Comparison of ENCODE assay signal across 17 cellular contexts in genomic region chr11:12434255-12434654, GRCh38. TPM values are rescaled to one million over a fixed set of nuclear protein-coding genes. Genes with fewer than 3 reads are reported as not detected.
A peak's percentile ranks its signal among the peaks of the same experiment; 100 is the strongest.
DNase-seq lines count a peak whose midpoint lies in the region; ATAC-seq and TF ChIP-seq lines count a peak whose summit lies in the region.
"Had no signal": no experiment of that assay in that cellular context is flagged by ENCODE, and none has a peak within 500 bp of the region (broad histone marks: within the 10 kb centered on the region; RNA-seq: fewer than 3 reads in every experiment).

No MANE protein-coding gene starts in this region.

- no peaks in the 10 kb centered on the region for H3K9me3 ChIP-seq in Peyer's patch
- H3K9me3 ChIP-seq in ectodermal cell (ENCODE audit: control insufficient read depth, low read length), result no peaks in the 10 kb centered on the region
- no peaks in the 10 kb centered on the region for H3K9me3 ChIP-seq in muscle layer of colon (ENCODE audit: low read length)
- no peaks in the 10 kb centered on the region for H3K9me3 ChIP-seq in thyroid gland

- H3K9ac ChIP-seq in muscle layer of colon (ENCODE audit: low read length), result peak overlapping the region; percentile 30

- WGBS in ectodermal cell, 2 experiments, result 86% methylated on average over 5 of the region's 5 CpGs
- 89 to 98% methylated on average over 5 of the region's 5 CpGs for WGBS in thyroid gland, 2 donors

- no peak overlapping the region for H3K4me3 Mint-ChIP-seq in activated T-helper 1 cell treated with anti-CD3 and anti-CD28 coated beads, Interleukin-12 subunit alpha, Interleukin-12 subunit beta, Interleukin-2, Interleukin-4 antibody, amounts not matched to agents 30 ng/mL and 10 ng/mL and 1 ng/mL, durations not matched to agents 14 hours and 24 hours and 36 hours
- H3K4me3 Mint-ChIP-seq: activated T-helper 17 cell treated with anti-CD3 and anti-CD28 coated beads, Interleukin-2, amount 50 U/mL, for 72 hours; CD14-positive monocyte; memory B cell had no signal

- no peaks in the 10 kb centered on the region for H3K4me1 Mint-ChIP-seq in activated T-helper 1 cell treated with anti-CD3 and anti-CD28 coated beads, Interleukin-12 subunit alpha, Interleukin-12 subunit beta, Interleukin-2, Interleukin-4 antibody, amounts not matched to agents 30 ng/mL and 10 ng/mL and 1 ng/mL, durations not matched to agents 14 hours and 24 hours and 36 hours (ENCODE audit: low read depth)
- H3K4me1 Mint-ChIP-seq: activated T-helper 17 cell treated with anti-CD3 and anti-CD28 coated beads, Interleukin-2, amount 50 U/mL, for 72 hours; CD14-positive monocyte; memory B cell had no signal

- no peak overlapping the region for H3K27ac Mint-ChIP-seq in activated T-helper 1 cell treated with anti-CD3 and anti-CD28 coated beads, Interleukin-12 subunit alpha, Interleukin-12 subunit beta, Interleukin-2, Interleukin-4 antibody, amounts not matched to agents 30 ng/mL and 10 ng/mL and 1 ng/mL, durations not matched to agents 14 hours and 24 hours and 36 hours
- H3K27ac Mint-ChIP-seq: activated T-helper 17 cell treated with anti-CD3 and anti-CD28 coated beads, Interleukin-2, amount 50 U/mL, for 72 hours; CD14-positive monocyte; memory B cell had no signal

- intact Hi-C loops in thyroid gland (cut with DNase I), result no loop called here
- intact Hi-C loops in activated T-helper 1 cell treated with anti-CD3 and anti-CD28 coated beads, Interleukin-12 subunit alpha, Interleukin-12 subunit beta, Interleukin-2, Interleukin-4 antibody, amounts not matched to agents 30 ng/mL and 10 ng/mL and 1 ng/mL, durations not matched to agents 14 hours and 24 hours and 36 hours (cut with micrococcal nuclease), result no loop called here

- no peaks in the 10 kb centered on the region for H3K36me3 Mint-ChIP-seq in activated T-helper 1 cell treated with anti-CD3 and anti-CD28 coated beads, Interleukin-12 subunit alpha, Interleukin-12 subunit beta, Interleukin-2, Interleukin-4 antibody, amounts not matched to agents 30 ng/mL and 10 ng/mL and 1 ng/mL, durations not matched to agents 14 hours and 24 hours and 36 hours (ENCODE audit: low read depth)
- H3K36me3 Mint-ChIP-seq: CD14-positive monocyte, memory B cell had no signal

- H3K4me3 ChIP-seq in Peyer's patch (no peak overlapping the region), ectodermal cell (ENCODE audit: insufficient read depth, low read depth, low read length) (no peak overlapping the region), muscle layer of colon (ENCODE audit: low read depth in 1 of 2, low read length in 2 of 2) (no peak overlapping the region), thyroid gland (replicated peaks in 1 of 3) (no peak overlapping the region)

- ATAC-seq in HG02973 (IDR thresholded peaks at IDR 0.05; ENCODE audit: unreplicated experiment), result no peak
- ATAC-seq: activated T-helper 17 cell treated with anti-CD3 and anti-CD28 coated beads, Interleukin-2, amount 50 U/mL, for 72 hours had no signal

- H3K36me3 ChIP-seq in Peyer's patch (no peaks in the 10 kb centered on the region), ectodermal cell (ENCODE audit: control insufficient read depth, insufficient read depth, low read length) (no peaks in the 10 kb centered on the region), muscle layer of colon (ENCODE audit: insufficient read depth, low read length) (no peaks in the 10 kb centered on the region), thyroid gland (no peaks in the 10 kb centered on the region)

- H3K27me3 ChIP-seq in Peyer's patch, result no peaks in the 10 kb centered on the region
- H3K27me3 ChIP-seq in ectodermal cell (ENCODE audit: control insufficient read depth, insufficient read depth, low read length, poor library complexity, severe bottlenecking), result no peaks in the 10 kb centered on the region
- no peaks in the 10 kb centered on the region for H3K27me3 ChIP-seq in muscle layer of colon (ENCODE audit: control insufficient read depth in 1 of 2, insufficient read depth in 2 of 2, low read length in 2 of 2)
- H3K27me3 ChIP-seq in thyroid gland, result no peaks in the 10 kb centered on the region

- H3K9me3 Mint-ChIP-seq in activated T-helper 1 cell treated with anti-CD3 and anti-CD28 coated beads, Interleukin-12 subunit alpha, Interleukin-12 subunit beta, Interleukin-2, Interleukin-4 antibody, amounts not matched to agents 30 ng/mL and 10 ng/mL and 1 ng/mL, durations not matched to agents 14 hours and 24 hours and 36 hours, result no peaks in the 10 kb centered on the region
- H3K9me3 Mint-ChIP-seq: activated T-helper 17 cell treated with anti-CD3 and anti-CD28 coated beads, Interleukin-2, amount 50 U/mL, for 72 hours; memory B cell had no signal

- no peak for DNase-seq in Peyer's patch
- no peak for DNase-seq in thyroid gland
- no peak for DNase-seq in activated gamma-delta T cell treated with Interleukin-2 at 50 U/mL for 16 hours
- no peak for DNase-seq in activated T-helper 1 cell treated with anti-CD3 and anti-CD28 coated beads, Interleukin-12 subunit alpha, Interleukin-12 subunit beta, Interleukin-2, Interleukin-4 antibody, amounts not matched to agents 30 ng/mL and 10 ng/mL and 1 ng/mL, durations not matched to agents 14 hours and 24 hours and 36 hours (ENCODE audit: low spot score)
- no peak for DNase-seq in kidney tubule cell (ENCODE audit: low spot score)
- DNase-seq: activated CD4-positive, alpha-beta T cell treated with anti-CD3 and anti-CD28 coated beads for 1 hour; cerebellar nuclear complex; GF-D8; NCI-H510A treated with DMSO at 0.1 percent for 48 hours; small intestine had no signal

- TF ChIP-seq CTCF in Peyer's patch (IDR thresholded peaks at IDR 0.05) (no peak), thyroid gland (IDR thresholded peaks at IDR 0.05) (no peak)

- peak overlapping the region; percentile 49 to 81 (median 60) for H3K27ac ChIP-seq in Peyer's patch
- H3K27ac ChIP-seq in ectodermal cell (ENCODE audit: insufficient read depth, low read depth, low read length, poor library complexity, severe bottlenecking), result peak overlapping the region; percentile 6
- H3K27ac ChIP-seq in muscle layer of colon (ENCODE audit: low read depth, low read length), result peak overlapping the region; percentile 82
- H3K27ac ChIP-seq in thyroid gland, result peak overlapping the region in 2 of 3 donors; percentile 15 to 32
- H3K27ac ChIP-seq: HL-60 had no signal

- H3K4me1 ChIP-seq in Peyer's patch (peaks cover 0 to 8% (median 0%) of the 10 kb centered on the region in 4 donors), ectodermal cell (ENCODE audit: control insufficient read depth, insufficient read depth, low read length) (peaks cover 17% of the 10 kb centered on the region), muscle layer of colon (ENCODE audit: insufficient read depth, low read length) (peaks cover 75% of the 10 kb centered on the region), thyroid gland (peaks cover 22 to 43% of the 10 kb centered on the region in 2 donors)

- TF ChIP-seq POLR2A in Peyer's patch (IDR thresholded peaks at IDR 0.05) (no peak), thyroid gland (IDR thresholded peaks at IDR 0.05) (no peak)

- peaks cover 2% of the 10 kb centered on the region for H3K27me3 Mint-ChIP-seq in activated T-helper 1 cell treated with anti-CD3 and anti-CD28 coated beads, Interleukin-12 subunit alpha, Interleukin-12 subunit beta, Interleukin-2, Interleukin-4 antibody, amounts not matched to agents 30 ng/mL and 10 ng/mL and 1 ng/mL, durations not matched to agents 14 hours and 24 hours and 36 hours (ENCODE audit: insufficient read depth)

RNA-seq across cellular contexts. Expression of gene PARVA, which starts 56.9 kb away (rescaled TPM):
- 10 to 100 TPM; 13.7 to 35.5 (median 26.2) TPM for total RNA-seq in Peyer's patch
- 25.2 TPM for polyA plus RNA-seq in ectodermal cell (2013, experiment 1 of 4)
- 24.9 TPM for polyA plus RNA-seq in ectodermal cell (2013, experiment 2 of 4)
- polyA plus RNA-seq in ectodermal cell (2013, experiment 3 of 4), result 14.9 TPM
- polyA plus RNA-seq in ectodermal cell (2013, experiment 4 of 4), result 16.9 TPM
- 10 to 100 TPM; 28.5 to 37.4 (median 32.2) TPM for total RNA-seq in thyroid gland
- not detected in 2 replicates for total RNA-seq in activated T-helper 1 cell treated with anti-CD3 and anti-CD28 coated beads, Interleukin-12 subunit alpha, Interleukin-12 subunit beta, Interleukin-2, Interleukin-4 antibody, amounts not matched to agents 30 ng/mL and 10 ng/mL and 1 ng/mL, durations not matched to agents 14 hours and 24 hours and 36 hours
- polyA plus RNA-seq: CD14-positive monocyte had no signal

Comparison
In these comparisons a context has a peak if more than half of its experiments do, and no peak if none do; other contexts are left out.
1. H3K27ac ChIP-seq: peak in every context shown above with its lines; median percentile 82 in muscle layer of colon; 60 in Peyer's patch; 24 in thyroid gland; 6 in ectodermal cell.
2. RNA of gene PARVA, which starts 56.9 kb away (total RNA-seq): 28.5 to 37.4 TPM in thyroid gland and 13.7 to 35.5 TPM in Peyer's patch; not detected in activated T-helper 1 cell treated with anti-CD3 and anti-CD28 coated beads, Interleukin-12 subunit alpha, Interleukin-12 subunit beta, Interleukin-2, Interleukin-4 antibody, amounts not matched to agents 30 ng/mL and 10 ng/mL and 1 ng/mL, durations not matched to agents 14 hours and 24 hours and 36 hours; every median in the first group is over 10 times any median in the second.